In the genomic region with DNA sequence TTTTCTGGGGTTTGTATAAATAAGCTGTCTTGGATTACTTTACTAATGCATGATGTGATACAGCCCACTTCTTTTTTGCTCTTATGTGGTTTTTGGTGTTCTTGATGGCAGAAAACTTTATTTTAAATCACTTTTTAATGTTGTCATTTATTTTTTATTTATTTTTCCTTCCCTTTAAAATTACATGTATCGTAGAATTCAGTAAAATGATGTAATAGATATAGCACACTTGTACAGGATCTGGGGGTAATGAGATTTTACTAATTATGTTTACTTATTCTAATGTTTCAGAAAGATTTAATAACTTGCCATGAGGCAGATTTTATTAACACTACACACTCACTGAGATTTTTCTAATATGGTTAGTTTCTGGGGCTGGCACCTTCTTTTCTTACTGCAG, we compare ENCODE assay signal across 13 cellular contexts. TPM values are rescaled to one million over a fixed set of nuclear protein-coding genes. Genes with fewer than 3 reads are reported as not detected.
A peak's percentile ranks its signal among the peaks of the same experiment; 100 is the strongest.
DNase-seq lines count a peak whose midpoint lies in the region; TF ChIP-seq lines count a peak whose summit lies in the region.
"Had no signal": no experiment of that assay in that cellular context is flagged by ENCODE, and none has a peak within 500 bp of the region (broad histone marks: within the 10 kb centered on the region; RNA-seq: fewer than 3 reads in every experiment).

No MANE protein-coding gene starts in this region.

- H3K27me3 Mint-ChIP-seq in CD4-positive, alpha-beta memory T cell, result no peaks in the 10 kb centered on the region
- no peaks in the 10 kb centered on the region for H3K27me3 Mint-ChIP-seq in HFFc6 (ENCODE audit: insufficient read depth)
- H3K27me3 Mint-ChIP-seq: stimulated activated naive CD8-positive, alpha-beta T cell treated with anti-CD3 and anti-CD28 coated beads, Interleukin-15, amount 100 ng/mL, for 72 hours had no signal

- no peak for TF ChIP-seq POLR2A in prostate gland (IDR thresholded peaks at IDR 0.05)

- no peak for DNase-seq in CD4-positive, alpha-beta memory T cell
- no peak for DNase-seq in HFFc6
- no peak for DNase-seq in effector memory CD4-positive, alpha-beta T cell
- DNase-seq in prostate gland (ENCODE audit: low spot score), result no peak
- no peak for DNase-seq in kidney tubule cell (ENCODE audit: low spot score)
- DNase-seq in NCI-H345 treated with DMSO at 0.1 percent for 48 hours (lab: John Stamatoyannopoulos, UW; ENCODE audit: unreplicated experiment), result no peak
- DNase-seq in COLO668 (lab: John Stamatoyannopoulos, UW; ENCODE audit: unreplicated experiment), result no peak
- DNase-seq in stimulated activated CD4-positive, alpha-beta T cell treated with anti-CD3 and anti-CD28 coated beads, Interleukin-2, amount 100 ng/mL, for 24 hours, result no peak
- DNase-seq: GF-D8; NCI-H187 treated with DMSO at 0.1 percent for 48 hours; retina; stimulated activated naive CD8-positive, alpha-beta T cell treated with anti-CD3 and anti-CD28 coated beads, Interleukin-15, amount 100 ng/mL, for 72 hours had no signal

- no peaks in the 10 kb centered on the region for H3K27me3 ChIP-seq in CD4-positive, alpha-beta memory T cell (ENCODE audit: insufficient read depth, low read length)
- H3K27me3 ChIP-seq in effector memory CD4-positive, alpha-beta T cell (replicated peaks; ENCODE audit: control insufficient read depth, insufficient read depth, low read length, poor library complexity, severe bottlenecking), result no peaks in the 10 kb centered on the region
- H3K27me3 ChIP-seq in prostate gland (replicated peaks; ENCODE audit: insufficient read depth), result no peaks in the 10 kb centered on the region

- H3K4me3 ChIP-seq in CD4-positive, alpha-beta memory T cell (ENCODE audit: low read length in 2 of 2), result no peak overlapping the region
- H3K4me3 ChIP-seq in effector memory CD4-positive, alpha-beta T cell (ENCODE audit: insufficient read depth, low read depth, low read length, poor library complexity, severe bottlenecking), result no peak overlapping the region
- peak overlapping the region in 1 of 2 donors; percentile 25 for H3K4me3 ChIP-seq in prostate gland

- TF ChIP-seq CTCF in HFFc6 (IDR thresholded peaks at IDR 0.05) (no peak), prostate gland (IDR thresholded peaks at IDR 0.05) (no peak)

- peak overlapping the region; percentile 53 for H3K27ac ChIP-seq in CD4-positive, alpha-beta memory T cell (ENCODE audit: low read depth, low read length)
- H3K27ac ChIP-seq in effector memory CD4-positive, alpha-beta T cell (ENCODE audit: insufficient read depth, low read length, poor library complexity, severe bottlenecking), result peak overlapping the region; percentile 11
- peak overlapping the region; percentile 23 to 55 for H3K27ac ChIP-seq in prostate gland

- CTCF ChIA-PET in CD4-positive, alpha-beta memory T cell (lab: Charles Lee; ENCODE audit: partially characterized antibody), result interaction anchor here (0.8 to 3.8 kb wide), 4 partner anchors 66 to 1108 kb away, joined by 3 to 28 read pairs (median 3); partner anchors contain the start of gene CDC73

- intact Hi-C loops in CD4-positive, alpha-beta memory T cell (cut with micrococcal nuclease), result loop anchor here (10.0 kb wide), 3 partner anchors 278 to 978 kb away; no protein-coding TSS in a partner anchor
- intact Hi-C loops in prostate gland (cut with DNase I), result loop anchor here (5.0 to 10.0 kb wide), 4 partner anchors 158 to 1108 kb away; no protein-coding TSS in a partner anchor

- POLR2A ChIA-PET in CD4-positive, alpha-beta memory T cell (lab: Charles Lee; ENCODE audit: partially characterized antibody), result interaction anchor here (0.6 to 5.1 kb wide), 11 partner anchors 65 to 1102 kb away, joined by 3 to 65 read pairs (median 5); no protein-coding TSS in a partner anchor

- H3K4me1 Mint-ChIP-seq in CD4-positive, alpha-beta memory T cell, result peaks cover 36 to 66% (median 44%) of the 10 kb centered on the region in 4 donors
- peaks cover 83% of the 10 kb centered on the region for H3K4me1 Mint-ChIP-seq in HFFc6 (ENCODE audit: low read depth)

- peak overlapping the region; percentile 25 to 90 (median 79) for H3K27ac Mint-ChIP-seq in CD4-positive, alpha-beta memory T cell
- H3K27ac Mint-ChIP-seq in HFFc6, result peak overlapping the region; percentile 79
- H3K27ac Mint-ChIP-seq: stimulated activated naive CD8-positive, alpha-beta T cell treated with anti-CD3 and anti-CD28 coated beads, Interleukin-15, amount 100 ng/mL, for 72 hours had no signal

- no peaks in the 10 kb centered on the region for H3K9me3 ChIP-seq in CD4-positive, alpha-beta memory T cell (ENCODE audit: control insufficient read depth in 1 of 2, low read length in 2 of 2)
- no peaks in the 10 kb centered on the region for H3K9me3 ChIP-seq in effector memory CD4-positive, alpha-beta T cell (ENCODE audit: control insufficient read depth, low read length)
- H3K9me3 ChIP-seq in prostate gland, result no peaks in the 10 kb centered on the region

- 50% methylated on average over 1 of the region's 1 CpG for WGBS in prostate gland

- peaks cover 57% of the 10 kb centered on the region for H3K4me1 ChIP-seq in CD4-positive, alpha-beta memory T cell (ENCODE audit: insufficient read depth, low read length)
- H3K4me1 ChIP-seq in effector memory CD4-positive, alpha-beta T cell (ENCODE audit: control insufficient read depth, insufficient read depth, low read length, poor library complexity, severe bottlenecking), result peaks cover 3% of the 10 kb centered on the region
- peaks cover 2% of the 10 kb centered on the region for H3K4me1 ChIP-seq in prostate gland (replicated peaks)

- no peaks in the 10 kb centered on the region for H3K36me3 ChIP-seq in CD4-positive, alpha-beta memory T cell (ENCODE audit: insufficient read depth, low read length)
- H3K36me3 ChIP-seq in effector memory CD4-positive, alpha-beta T cell (ENCODE audit: control insufficient read depth, insufficient read depth, low read length), result no peaks in the 10 kb centered on the region
- no peaks in the 10 kb centered on the region for H3K36me3 ChIP-seq in prostate gland

- H3K4me3 Mint-ChIP-seq in CD4-positive, alpha-beta memory T cell, result peak overlapping the region in 5 of 8 donors; percentile 70 to 92 (median 82)
- peak overlapping the region; percentile 86 for H3K4me3 Mint-ChIP-seq in HFFc6
- H3K4me3 Mint-ChIP-seq: WTC11 had no signal

- peaks cover 0 to 4% (median 0%) of the 10 kb centered on the region in 8 donors for H3K9me3 Mint-ChIP-seq in CD4-positive, alpha-beta memory T cell
- no peaks in the 10 kb centered on the region for H3K9me3 Mint-ChIP-seq in HFFc6
- H3K9me3 Mint-ChIP-seq: stimulated activated naive CD8-positive, alpha-beta T cell treated with anti-CD3 and anti-CD28 coated beads, Interleukin-15, amount 100 ng/mL, for 72 hours had no signal

- peaks cover 2 to 6% of the 10 kb centered on the region in 2 donors for H3K36me3 Mint-ChIP-seq in CD4-positive, alpha-beta memory T cell
- peaks cover 2% of the 10 kb centered on the region for H3K36me3 Mint-ChIP-seq in HFFc6 (ENCODE audit: low read depth)

RNA-seq across cellular contexts. Expression of gene B3GALT2, which starts 0.7 kb away (rescaled TPM):
- 10 to 100 TPM; 15.1 TPM for total RNA-seq in CD4-positive, alpha-beta memory T cell
- 1 to 10 TPM in 1 of 2 donors, under 1 TPM in 1; 0.21 to 4.9 TPM for polyA plus RNA-seq in CD4-positive, alpha-beta memory T cell
- total RNA-seq in HFFc6 (2021; fragmentation: NEBNext Ultra II Directional; extraction: Animal tissue kit (Norgen Biotek cat#: 25700)), result under 1 TPM; 0.37 to 0.95 (median 0.62) TPM
- total RNA-seq in prostate gland, result 1 to 10 TPM; 3.5 to 5.2 TPM
- total RNA-seq: WTC11 had no signal
